1 cellular context compared by ENCODE assay signal in genomic region chr12:52924764-52925716, GRCh38.
TF ChIP-seq lines count a peak whose summit lies in the region.

No MANE protein-coding gene starts in this region.

TF ChIP-seq in K562, 482 proteins besides CTCF, POLR2A, EP300 and RAD21 (continued from another document and continues in another):
- TF ChIP-seq PREB (CRISPR knock-in tag; IDR thresholded peaks at IDR 0.05) (no peak), LARP7 (IDR thresholded peaks at IDR 0.05) (no peak), E2F5 (CRISPR knock-in tag; IDR thresholded peaks at IDR 0.05) (no peak), FOXM1 (IDR thresholded peaks at IDR 0.05; ENCODE audit: low read depth) (peak; percentile 46; the same call in 1 of the 2 replicates), FOXM1 (CRISPR knock-in tag; IDR thresholded peaks at IDR 0.05; ENCODE audit: low read depth) (no peak), ZNF511 (CRISPR knock-in tag; IDR thresholded peaks at IDR 0.05) (0 out of 2 replicates have a peak, but pooled peaks have one; percentile 32), TRIM24 (IDR thresholded peaks at IDR 0.05) (peak; percentile 21 to 50; a peak in 3 of 4 replicates), TBP (optimal IDR thresholded peaks at IDR 0.05; ENCODE audit: low read depth, low read length) (no peak), ZBTB40 (IDR thresholded peaks at IDR 0.05) (no peak), ZBTB40 (CRISPR knock-in tag; IDR thresholded peaks at IDR 0.05) (no peak), FOXK2 (conservative IDR thresholded peaks at IDR 0.05 in 1 of 2, IDR thresholded peaks at IDR 0.05 in 1 of 2; ENCODE audit: low read depth in 2 of 2) (no peak), KDM2B (CRISPR knock-in tag; IDR thresholded peaks at IDR 0.05) (no peak), MTA3 (IDR thresholded peaks at IDR 0.05; ENCODE audit: borderline replicate concordance) (peak; percentile 87; the same call in 1 of the 2 replicates), TGIF2 (CRISPR knock-in tag; IDR thresholded peaks at IDR 0.05) (no peak), FOXP4 (CRISPR knock-in tag; IDR thresholded peaks at IDR 0.05; ENCODE audit: borderline replicate concordance) (no peak), ZNF507 (tag; conservative IDR thresholded peaks at IDR 0.05) (no peak), ZNF239 (CRISPR knock-in tag; IDR thresholded peaks at IDR 0.05) (no peak), TEAD1 (CRISPR knock-in tag; IDR thresholded peaks at IDR 0.05) (peak in 1 of 2 experiments; percentile 53; a peak in 1 of 4 replicates), TCF3 (CRISPR knock-in tag; IDR thresholded peaks at IDR 0.05) (peak; percentile 92), ZNF318 (IDR thresholded peaks at IDR 0.05; ENCODE audit: borderline replicate concordance in 1 of 2, low read depth in 1 of 2) (no peak)
- TF ChIP-seq, protein P1, sequence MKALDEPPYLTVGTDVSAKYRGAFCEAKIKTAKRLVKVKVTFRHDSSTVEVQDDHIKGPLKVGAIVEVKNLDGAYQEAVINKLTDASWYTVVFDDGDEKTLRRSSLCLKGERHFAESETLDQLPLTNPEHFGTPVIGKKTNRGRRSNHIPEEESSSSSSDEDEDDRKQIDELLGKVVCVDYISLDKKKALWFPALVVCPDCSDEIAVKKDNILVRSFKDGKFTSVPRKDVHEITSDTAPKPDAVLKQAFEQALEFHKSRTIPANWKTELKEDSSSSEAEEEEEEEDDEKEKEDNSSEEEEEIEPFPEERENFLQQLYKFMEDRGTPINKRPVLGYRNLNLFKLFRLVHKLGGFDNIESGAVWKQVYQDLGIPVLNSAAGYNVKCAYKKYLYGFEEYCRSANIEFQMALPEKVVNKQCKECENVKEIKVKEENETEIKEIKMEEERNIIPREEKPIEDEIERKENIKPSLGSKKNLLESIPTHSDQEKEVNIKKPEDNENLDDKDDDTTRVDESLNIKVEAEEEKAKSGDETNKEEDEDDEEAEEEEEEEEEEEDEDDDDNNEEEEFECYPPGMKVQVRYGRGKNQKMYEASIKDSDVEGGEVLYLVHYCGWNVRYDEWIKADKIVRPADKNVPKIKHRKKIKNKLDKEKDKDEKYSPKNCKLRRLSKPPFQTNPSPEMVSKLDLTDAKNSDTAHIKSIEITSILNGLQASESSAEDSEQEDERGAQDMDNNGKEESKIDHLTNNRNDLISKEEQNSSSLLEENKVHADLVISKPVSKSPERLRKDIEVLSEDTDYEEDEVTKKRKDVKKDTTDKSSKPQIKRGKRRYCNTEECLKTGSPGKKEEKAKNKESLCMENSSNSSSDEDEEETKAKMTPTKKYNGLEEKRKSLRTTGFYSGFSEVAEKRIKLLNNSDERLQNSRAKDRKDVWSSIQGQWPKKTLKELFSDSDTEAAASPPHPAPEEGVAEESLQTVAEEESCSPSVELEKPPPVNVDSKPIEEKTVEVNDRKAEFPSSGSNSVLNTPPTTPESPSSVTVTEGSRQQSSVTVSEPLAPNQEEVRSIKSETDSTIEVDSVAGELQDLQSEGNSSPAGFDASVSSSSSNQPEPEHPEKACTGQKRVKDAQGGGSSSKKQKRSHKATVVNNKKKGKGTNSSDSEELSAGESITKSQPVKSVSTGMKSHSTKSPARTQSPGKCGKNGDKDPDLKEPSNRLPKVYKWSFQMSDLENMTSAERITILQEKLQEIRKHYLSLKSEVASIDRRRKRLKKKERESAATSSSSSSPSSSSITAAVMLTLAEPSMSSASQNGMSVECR (CRISPR knock-in tag; IDR thresholded peaks at IDR 0.05) = no peak
- TF ChIP-seq, protein P2, sequence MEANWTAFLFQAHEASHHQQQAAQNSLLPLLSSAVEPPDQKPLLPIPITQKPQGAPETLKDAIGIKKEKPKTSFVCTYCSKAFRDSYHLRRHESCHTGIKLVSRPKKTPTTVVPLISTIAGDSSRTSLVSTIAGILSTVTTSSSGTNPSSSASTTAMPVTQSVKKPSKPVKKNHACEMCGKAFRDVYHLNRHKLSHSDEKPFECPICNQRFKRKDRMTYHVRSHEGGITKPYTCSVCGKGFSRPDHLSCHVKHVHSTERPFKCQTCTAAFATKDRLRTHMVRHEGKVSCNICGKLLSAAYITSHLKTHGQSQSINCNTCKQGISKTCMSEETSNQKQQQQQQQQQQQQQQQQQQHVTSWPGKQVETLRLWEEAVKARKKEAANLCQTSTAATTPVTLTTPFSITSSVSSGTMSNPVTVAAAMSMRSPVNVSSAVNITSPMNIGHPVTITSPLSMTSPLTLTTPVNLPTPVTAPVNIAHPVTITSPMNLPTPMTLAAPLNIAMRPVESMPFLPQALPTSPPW (CRISPR knock-in tag; IDR thresholded peaks at IDR 0.05) = 0 out of 2 replicates have a peak, but pooled peaks have one; percentile 13
